Comparison of ENCODE assay signal across 9 cellular contexts in the genomic region with DNA sequence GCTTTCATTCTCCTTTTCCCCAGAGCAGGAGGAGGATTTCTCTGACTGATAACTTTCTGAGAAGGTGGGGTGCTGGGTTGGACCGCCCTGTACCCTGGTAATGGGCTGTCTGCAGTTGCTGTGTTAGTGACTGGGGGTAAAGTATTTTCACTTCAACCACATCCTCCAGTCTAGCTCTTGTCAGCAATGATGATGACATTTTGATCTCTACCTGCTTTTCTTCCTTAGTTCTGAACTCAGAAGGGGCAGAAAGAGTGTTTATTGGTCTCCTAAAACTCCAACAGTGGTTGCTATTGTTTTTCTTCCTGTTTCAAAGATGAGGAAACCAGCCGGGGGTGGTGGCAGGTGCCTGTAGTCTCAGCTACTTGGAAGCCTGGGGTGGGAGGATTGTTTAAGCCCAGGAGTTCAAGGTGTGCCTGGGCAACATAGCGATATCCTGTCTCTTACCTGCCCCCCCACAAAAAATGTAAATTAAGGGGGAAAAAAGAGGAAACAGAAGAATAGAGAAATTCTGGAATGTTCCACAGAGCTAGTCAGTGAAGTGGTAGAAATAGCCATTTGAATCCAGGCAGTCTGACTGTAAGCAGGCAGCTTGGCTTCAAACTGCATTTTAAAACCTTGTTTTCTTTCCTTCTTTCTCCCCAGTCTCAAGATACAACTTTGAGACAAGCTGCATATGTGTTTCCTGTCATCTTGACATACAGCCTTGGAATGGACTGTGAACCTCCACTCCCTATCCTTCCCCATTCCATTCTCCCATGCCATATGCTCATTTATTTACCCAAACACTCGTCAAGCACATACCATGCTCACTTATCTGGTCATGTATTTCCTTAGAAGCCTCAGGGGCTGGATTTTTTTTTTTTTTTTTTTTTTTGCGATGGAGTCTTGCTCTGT. TPM values are rescaled to one million over a fixed set of nuclear protein-coding genes. Genes with fewer than 3 reads are reported as not detected.
DNase-seq lines count a peak whose midpoint lies in the region; ATAC-seq, FAIRE-seq and TF ChIP-seq lines count a peak whose summit lies in the region.
"Had no signal": no experiment of that assay in that cellular context is flagged by ENCODE, and none has a peak within 500 bp of the region (broad histone marks: within the 10 kb centered on the region; RNA-seq: fewer than 3 reads in every experiment).

No MANE protein-coding gene starts in this region.

- H2AFZ ChIP-seq in OCI-LY7 (ENCODE audit: low read length) = peak overlapping the region; percentile 99

- no peaks in the 10 kb centered on the region for H3K9me2 ChIP-seq in OCI-LY7 (ENCODE audit: insufficient read depth, low read length)

- H3K9me3 Mint-ChIP-seq in activated naive CD8-positive, alpha-beta T cell treated with anti-CD3 and anti-CD28 coated beads, Interleukin-2, amount 10 ng/mL, durations not matched to agents 7 days and 5 days = no peaks in the 10 kb centered on the region

- peak; percentile 85 for FAIRE-seq in GM12891 (lab: Jason Lieb, UNC)
- no peak for FAIRE-seq in frontal cortex (lab: Jason Lieb, UNC)
- FAIRE-seq in HTR-8/SVneo (lab: Jason Lieb, UNC) = no peak

- peaks cover 54% of the 10 kb centered on the region for H3K4me1 Mint-ChIP-seq in activated naive CD8-positive, alpha-beta T cell treated with anti-CD3 and anti-CD28 coated beads, Interleukin-2, amount 10 ng/mL, durations not matched to agents 7 days and 5 days

- BruUV-seq in OCI-LY7 (replicated peaks; lab: Mats Ljungman, UMichigan) = no TSS peak

- H4K20me1 ChIP-seq in OCI-LY7 (ENCODE audit: insufficient read depth, low read length) = no peaks in the 10 kb centered on the region

- CTCF ChIA-PET in OCI-LY7 (lab: Charles Lee; ENCODE audit: unreplicated experiment) = interaction anchor here (1.5 to 1.7 kb wide), 2 partner anchors 10 to 22 kb away, joined by 5 to 6 read pairs; no protein-coding TSS in a partner anchor

- H3K27me3 Mint-ChIP-seq in activated naive CD8-positive, alpha-beta T cell treated with anti-CD3 and anti-CD28 coated beads, Interleukin-2, amount 10 ng/mL, durations not matched to agents 7 days and 5 days = no peaks in the 10 kb centered on the region

- POLR2A ChIA-PET in OCI-LY7 (lab: Charles Lee) = interaction anchor here (0.6 to 1.4 kb wide), 5 partner anchors 10 to 295 kb away, joined by 3 to 6 read pairs (median 3); no protein-coding TSS in a partner anchor
- POLR2A ChIA-PET in activated naive CD8-positive, alpha-beta T cell treated with anti-CD3 and anti-CD28 coated beads, Interleukin-2, amount 10 ng/mL, durations not matched to agents 7 days and 5 days (lab: Charles Lee) = interaction anchor here (0.7 to 3.4 kb wide), 13 partner anchors 8 to 369 kb away, joined by 3 to 29 read pairs (median 4); partner anchors contain the start of genes LONP2 and SIAH1

- H3K9me3 ChIP-seq in OCI-LY7 (ENCODE audit: low read length) (no peaks in the 10 kb centered on the region), mesodermal cell (ENCODE audit: control insufficient read depth, low read length) (no peaks in the 10 kb centered on the region)

- H3K4me3 Mint-ChIP-seq in activated naive CD8-positive, alpha-beta T cell treated with anti-CD3 and anti-CD28 coated beads, Interleukin-2, amount 10 ng/mL, durations not matched to agents 7 days and 5 days = peak overlapping the region; percentile 76

- H3K27ac ChIP-seq in OCI-LY7 (ENCODE audit: low read depth, low read length, poor library complexity, severe bottlenecking) (peak overlapping the region; percentile 21), mesodermal cell (ENCODE audit: low read depth, low read length, severe bottlenecking) (peak overlapping the region; percentile 74)

- H3K36me3 Mint-ChIP-seq in activated naive CD8-positive, alpha-beta T cell treated with anti-CD3 and anti-CD28 coated beads, Interleukin-2, amount 10 ng/mL, durations not matched to agents 7 days and 5 days = peaks cover 13% of the 10 kb centered on the region

- H3K4me1 ChIP-seq in OCI-LY7 (ENCODE audit: insufficient read depth, low read length, poor library complexity, severe bottlenecking) (peaks cover 25% of the 10 kb centered on the region), mesodermal cell (ENCODE audit: control insufficient read depth, insufficient read depth, low read length, poor library complexity, severe bottlenecking) (peaks cover 12% of the 10 kb centered on the region)

- intact Hi-C loops in OCI-LY7 (cut with micrococcal nuclease; ENCODE audit: unreplicated experiment) = no loop called here
- intact Hi-C loops in posterior vena cava (cut with DNase I) = loop anchor here in 1 of 2 donors (10.0 kb wide), 1 partner anchor 69 kb away; no protein-coding TSS in a partner anchor

- DNase-seq in GM12891 (ENCODE audit: insufficient read length, low spot score) (peak; percentile 37), OCI-LY7 (ENCODE audit: low spot score) (peak; percentile 35), frontal cortex (ENCODE audit: low spot score in 2 of 2) (no peak), HTR-8/SVneo (ENCODE audit: insufficient read length, low spot score) (no peak), posterior vena cava (ENCODE audit: low spot score) (no peak)
- DNase-seq in activated naive CD8-positive, alpha-beta T cell treated with anti-CD3 and anti-CD28 coated beads, Interleukin-2, amount 10 ng/mL, durations not matched to agents 7 days and 5 days = peak; percentile 52

- TF ChIP-seq POLR2A in GM12891 (IDR thresholded peaks at IDR 0.05; ENCODE audit: low read depth, low read length) = peak; percentile 46; the same call in 1 of the 2 replicates

- H3K79me2 ChIP-seq in OCI-LY7 (ENCODE audit: insufficient read depth, low read depth, low read length) = peaks cover 12% of the 10 kb centered on the region

- H3K27ac Mint-ChIP-seq in activated naive CD8-positive, alpha-beta T cell treated with anti-CD3 and anti-CD28 coated beads, Interleukin-2, amount 10 ng/mL, durations not matched to agents 7 days and 5 days = peak overlapping the region; percentile 97

- 40% methylated on average over 1 of the region's 5 CpGs; no CpG with 5 or more reads in 1 of the 2 experiments for WGBS in mesodermal cell (ENCODE audit: insufficient coverage in 2 of 2), 2 experiments

- peak overlapping the region; percentile 29 for H3K4me3 ChIP-seq in OCI-LY7 (ENCODE audit: low read depth, low read length, poor library complexity, severe bottlenecking)
- no peak overlapping the region for H3K4me3 ChIP-seq in mesodermal cell (ENCODE audit: extremely low read depth, insufficient read depth, low read length, poor library complexity, severe bottlenecking)

- TF ChIP-seq CTCF in OCI-LY7 (conservative IDR thresholded peaks at IDR 0.05; ENCODE audit: low read length) = no peak

- H3K36me3 ChIP-seq in OCI-LY7 (ENCODE audit: insufficient read depth, low read length) (no peaks in the 10 kb centered on the region), mesodermal cell (ENCODE audit: control insufficient read depth, insufficient read depth, low read length) (peaks cover 3% of the 10 kb centered on the region)

- ATAC-seq in HG02610 (IDR thresholded peaks at IDR 0.05; ENCODE audit: unreplicated experiment) = peak; percentile 30
- peak; percentile 66 for ATAC-seq in activated naive CD8-positive, alpha-beta T cell treated with anti-CD3 and anti-CD28 coated beads, Interleukin-2, amount 10 ng/mL, durations not matched to agents 7 days and 5 days (ENCODE audit: low read depth)
- ATAC-seq: Panc1 had no signal

- H3K4me2 ChIP-seq in OCI-LY7 (ENCODE audit: low read length) = peak overlapping the region; percentile 54

TF ChIP-seq in GM12891, 5 proteins besides CTCF, POLR2A, EP300 and RAD21:
- TF ChIP-seq POU2F2 (IDR thresholded peaks at IDR 0.05; ENCODE audit: low read depth, low read length) (no peak), POLR2AphosphoS5 (IDR thresholded peaks at IDR 0.05; ENCODE audit: low read depth, low read length) (no peak)
TF ChIP-seq in GM12891: peak in this region for 0.

RNA-seq across cellular contexts. Expression of gene N4BP1, which starts 3.3 kb away (rescaled TPM):
- polyA plus RNA-seq in GM12891 (2012; ENCODE audit: low read depth, missing spikeins) = 17.1 TPM
- 15.2 and 22.0 TPM in 2 replicates for total RNA-seq in OCI-LY7 (2014; rRNA removed; shearing (Covaris generic))
- 26.6 and 33.3 TPM in 2 replicates for total RNA-seq in OCI-LY7 (2022)
- total RNA-seq in activated naive CD8-positive, alpha-beta T cell treated with anti-CD3 and anti-CD28 coated beads, Interleukin-2, amount 10 ng/mL, durations not matched to agents 7 days and 5 days = 10 to 100 TPM; 70.5 to 71.2 TPM
- 27.2 TPM for polyA plus RNA-seq in mesodermal cell (2013, experiment 1 of 2)
- 27.3 TPM for polyA plus RNA-seq in mesodermal cell (2013, experiment 2 of 2)
- 27.3 TPM for total RNA-seq in frontal cortex
- total RNA-seq in posterior vena cava = 10 to 100 TPM; 22.4 to 22.7 TPM

Comparison
In these comparisons a context has a peak if more than half of its experiments do, and no peak if none do; other contexts are left out.
1. DNase-seq: peak in GM12891 (single experiment), OCI-LY7 (single experiment) and activated naive CD8-positive, alpha-beta T cell treated with anti-CD3 and anti-CD28 coated beads, Interleukin-2, amount 10 ng/mL, durations not matched to agents 7 days and 5 days (single experiment); none in frontal cortex (0 of 2), HTR-8/SVneo (single experiment) and posterior vena cava (single experiment).